ENCODE assay signal across 8 cellular contexts in the genomic region with DNA sequence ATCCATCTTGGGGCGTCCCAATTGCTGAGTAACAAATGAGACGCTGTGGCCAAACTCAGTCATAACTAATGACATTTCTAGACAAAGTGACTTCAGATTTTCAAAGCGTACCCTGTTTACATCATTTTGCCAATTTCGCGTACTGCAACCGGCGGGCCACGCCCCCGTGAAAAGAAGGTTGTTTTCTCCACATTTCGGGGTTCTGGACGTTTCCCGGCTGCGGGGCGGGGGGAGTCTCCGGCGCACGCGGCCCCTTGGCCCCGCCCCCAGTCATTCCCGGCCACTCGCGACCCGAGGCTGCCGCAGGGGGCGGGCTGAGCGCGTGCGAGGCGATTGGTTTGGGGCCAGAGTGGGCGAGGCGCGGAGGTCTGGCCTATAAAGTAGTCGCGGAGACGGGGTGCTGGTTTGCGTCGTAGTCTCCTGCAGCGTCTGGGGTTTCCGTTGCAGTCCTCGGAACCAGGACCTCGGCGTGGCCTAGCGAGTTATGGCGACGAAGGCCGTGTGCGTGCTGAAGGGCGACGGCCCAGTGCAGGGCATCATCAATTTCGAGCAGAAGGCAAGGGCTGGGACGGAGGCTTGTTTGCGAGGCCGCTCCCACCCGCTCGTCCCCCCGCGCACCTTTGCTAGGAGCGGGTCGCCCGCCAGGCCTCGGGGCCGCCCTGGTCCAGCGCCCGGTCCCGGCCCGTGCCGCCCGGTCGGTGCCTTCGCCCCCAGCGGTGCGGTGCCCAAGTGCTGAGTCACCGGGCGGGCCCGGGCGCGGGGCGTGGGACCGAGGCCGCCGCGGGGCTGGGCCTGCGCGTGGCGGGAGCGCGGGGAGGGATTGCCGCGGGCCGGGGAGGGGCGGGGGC. TPM values are rescaled to one million over a fixed set of nuclear protein-coding genes. Genes with fewer than 3 reads are reported as not detected.
DNase-seq lines count a peak whose midpoint lies in the region; ATAC-seq and TF ChIP-seq lines count a peak whose summit lies in the region.

A gene (plus strand): TSS at position 408 of the 848 bp plus-strand sequence. CDS start 77 bp downstream, at position 485.

- no peaks in the 10 kb centered on the region for H3K36me3 ChIP-seq in hepatocyte (replicated peaks; ENCODE audit: insufficient read depth, low read depth)
- H3K36me3 ChIP-seq in aorta (ENCODE audit: control insufficient read depth in 1 of 2, insufficient read depth in 2 of 2, low read length in 1 of 2), result peaks cover 0 to 3% of the 10 kb centered on the region in 2 donors

- intact Hi-C loops in aorta (cut with DNase I), result loop anchor here (5.0 to 10.0 kb wide), 2 partner anchors 73 to 615 kb away; a partner anchor contains a TSS

- H3K4me3 ChIP-seq in astrocyte of the cerebellum (ENCODE audit: low read depth, low read length) (peak within 1 kb of the TSS; percentile 77), hepatocyte (peak within 1 kb of the TSS; percentile 74), aorta (ENCODE audit: low read length in 2 of 2) (peak within 1 kb of the TSS; percentile 65 to 76)

- peak within 1 kb of the TSS; percentile 84 for H3K27ac ChIP-seq in hepatocyte
- H3K27ac ChIP-seq in aorta (ENCODE audit: low read depth in 1 of 2, low read length in 2 of 2), result peak within 1 kb of the TSS; percentile 77 to 89

- in situ Hi-C loops in astrocyte of the cerebellum (cut with HindIII; ENCODE audit: low sequenced_read_pairs), result no loop called here

- H3K4me1 ChIP-seq in hepatocyte (ENCODE audit: insufficient read depth), result peaks cover 4% of the 10 kb centered on the region
- H3K4me1 ChIP-seq in aorta (ENCODE audit: control insufficient read depth in 1 of 2, insufficient read depth in 2 of 2, low read length in 2 of 2), result peaks cover 0 to 5% of the 10 kb centered on the region in 2 donors

- 3% methylated on average over 64 of the region's 91 CpGs for WGBS in hepatocyte (ENCODE audit: low lambda C conversion rate, missing lambda C conversion rate)
- WGBS in aorta, 2 donors, result 1% methylated on average over 90 to 91 of the region's 91 CpGs

- peak within 1 kb of the TSS; percentile 81 for H2AFZ ChIP-seq in hepatocyte

- H3K79me2 ChIP-seq in hepatocyte, result peaks cover 43% of the 10 kb centered on the region

- H3K4me2 ChIP-seq in hepatocyte, result peak within 1 kb of the TSS; percentile 75

- DNase-seq in NCI-H2081 (lab: John Stamatoyannopoulos, UW), result peak; percentile 88 to 90
- DNase-seq in T-helper 9 cell, result peak; percentile 94
- DNase-seq in astrocyte of the cerebellum (ENCODE audit: low read depth), result peak; percentile 70
- DNase-seq in hepatocyte (ENCODE audit: low spot score), result peak; percentile 95
- peak; percentile 69 for DNase-seq in renal cortical epithelial cell (ENCODE audit: low read depth)
- DNase-seq in aorta, result peak; percentile 97 to 98

- ATAC-seq in GM18517 (IDR thresholded peaks at IDR 0.05; ENCODE audit: unreplicated experiment) (peak; percentile 89), HG03039 (IDR thresholded peaks at IDR 0.05; ENCODE audit: unreplicated experiment) (peak; percentile 94), aorta (ENCODE audit: low FRiP score) (peak; percentile 98)

- H4K20me1 ChIP-seq in hepatocyte (ENCODE audit: insufficient read depth, poor library complexity, severe bottlenecking), result peaks cover 32% of the 10 kb centered on the region

- H3K27me3 ChIP-seq in hepatocyte (no peaks in the 10 kb centered on the region), aorta (ENCODE audit: control insufficient read depth in 1 of 2, insufficient read depth in 2 of 2, low read length in 1 of 2) (no peaks in the 10 kb centered on the region)

- no peak for TF ChIP-seq CTCF in astrocyte of the cerebellum (IDR thresholded peaks at IDR 0.05; ENCODE audit: low read depth, low read length, missing control alignments)
- no peak for TF ChIP-seq CTCF in hepatocyte (IDR thresholded peaks at IDR 0.05; ENCODE audit: poor library complexity)

- no peaks in the 10 kb centered on the region for H3K9me2 ChIP-seq in hepatocyte (replicated peaks; ENCODE audit: insufficient read depth)

- H3K9me3 ChIP-seq in hepatocyte (ENCODE audit: low read depth) (no peaks in the 10 kb centered on the region), aorta (ENCODE audit: control insufficient read depth, low read length) (no peaks in the 10 kb centered on the region)

RNA-seq across cellular contexts. Expression of the gene that starts here (rescaled TPM):
- total RNA-seq in hepatocyte (167 and 195 TPM in 2 replicates), renal cortical epithelial cell (332 and 379 TPM in 2 replicates), aorta (100 to 1,000 TPM; 167 to 176 TPM)
- polyA plus RNA-seq in hepatocyte (219 and 260 TPM in 2 replicates), aorta (100 to 1,000 TPM; 329 to 479 TPM)

Comparison
In these comparisons a context has a peak if more than half of its experiments do, and no peak if none do; other contexts are left out.
1. Peak in every context shown above with its lines: DNase-seq, ATAC-seq, H3K4me3 ChIP-seq and H3K27ac ChIP-seq.